8 cellular contexts compared by ENCODE assay signal in genomic region chr2:1854747-1855146, GRCh38.
DNase-seq lines count a peak whose midpoint lies in the region; ATAC-seq and TF ChIP-seq lines count a peak whose summit lies in the region.

No MANE protein-coding gene starts in this region.

- H3K9ac ChIP-seq in skeletal muscle satellite cell (ENCODE audit: low read depth, low read length): no peak overlapping the region

- no peaks in the 10 kb centered on the region for H3K27me3 ChIP-seq in right atrium auricular region
- H3K27me3 ChIP-seq in skeletal muscle satellite cell (ENCODE audit: control insufficient read depth, insufficient read depth, low read length): peaks cover 30% of the 10 kb centered on the region
- no peaks in the 10 kb centered on the region for H3K27me3 ChIP-seq in effector memory CD4-positive, alpha-beta T cell (replicated peaks; ENCODE audit: control insufficient read depth, insufficient read depth, low read length, poor library complexity, severe bottlenecking)

- H3K4me3 Mint-ChIP-seq in WTC11: peak overlapping the region; percentile 73

- H3K9me3 ChIP-seq in right atrium auricular region (no peaks in the 10 kb centered on the region), skeletal muscle satellite cell (replicated peaks; ENCODE audit: low read length) (no peaks in the 10 kb centered on the region)
- no peaks in the 10 kb centered on the region for H3K9me3 ChIP-seq in effector memory CD4-positive, alpha-beta T cell (ENCODE audit: control insufficient read depth, low read length)

- H3K36me3 ChIP-seq in right atrium auricular region: no peaks in the 10 kb centered on the region
- no peaks in the 10 kb centered on the region for H3K36me3 ChIP-seq in skeletal muscle satellite cell (ENCODE audit: insufficient read depth, low read length)
- H3K36me3 ChIP-seq in effector memory CD4-positive, alpha-beta T cell (ENCODE audit: control insufficient read depth, insufficient read depth, low read length): no peaks in the 10 kb centered on the region

- H3K9me3 Mint-ChIP-seq in WTC11: no peaks in the 10 kb centered on the region

- CTCF ChIA-PET in WTC11 (lab: Charles Lee): interaction anchor here (0.6 to 2.4 kb wide), 33 partner anchors 10 to 844 kb away, joined by 3 to 14 read pairs (median 4); no protein-coding TSS in a partner anchor

- peaks cover 4% of the 10 kb centered on the region; the same call in 1 of the 2 replicates for H3K27me3 Mint-ChIP-seq in WTC11 (ENCODE audit: low read depth)

- H3K27ac Mint-ChIP-seq in WTC11: no peak overlapping the region

- TF ChIP-seq EP300 in Ishikawa (IDR thresholded peaks at IDR 0.05; ENCODE audit: borderline replicate concordance): no peak

- TF ChIP-seq CTCF in WTC11 (IDR thresholded peaks at IDR 0.05): no peak
- TF ChIP-seq CTCF in right atrium auricular region (IDR thresholded peaks at IDR 0.05): peak; percentile 15 to 65

- H3K27ac ChIP-seq in right atrium auricular region: no peak overlapping the region
- no peak overlapping the region for H3K27ac ChIP-seq in effector memory CD4-positive, alpha-beta T cell (ENCODE audit: insufficient read depth, low read length, poor library complexity, severe bottlenecking)

- H3K4me1 Mint-ChIP-seq in WTC11: peaks cover 21% of the 10 kb centered on the region

- POLR2A ChIA-PET in WTC11 (lab: Charles Lee): interaction anchor here (1.0 kb wide), 1 partner anchor 66 kb away, joined by 3 read pairs; no protein-coding TSS in a partner anchor

- DNase-seq in AG20443 (ENCODE audit: low spot score): peak; percentile 71
- peak; percentile 66 for DNase-seq in WTC11 (ENCODE audit: low spot score)
- DNase-seq in right atrium auricular region (ENCODE audit: low spot score): no peak
- DNase-seq in NCI-H774 (lab: John Stamatoyannopoulos, UW): no peak
- no peak for DNase-seq in effector memory CD4-positive, alpha-beta T cell

- H3K36me3 Mint-ChIP-seq in WTC11: no peaks in the 10 kb centered on the region

- no peak overlapping the region for H3K4me3 ChIP-seq in right atrium auricular region
- H3K4me3 ChIP-seq in skeletal muscle satellite cell (ENCODE audit: low read length): peak overlapping the region; percentile 32
- no peak overlapping the region for H3K4me3 ChIP-seq in effector memory CD4-positive, alpha-beta T cell (ENCODE audit: insufficient read depth, low read depth, low read length, poor library complexity, severe bottlenecking)

- ATAC-seq in WTC11: peak; percentile 94
- ATAC-seq in HG03159 (IDR thresholded peaks at IDR 0.05; ENCODE audit: unreplicated experiment): no peak

- H3K4me1 ChIP-seq in right atrium auricular region: peaks cover 0 to 9% of the 10 kb centered on the region in 2 donors
- no peaks in the 10 kb centered on the region for H3K4me1 ChIP-seq in skeletal muscle satellite cell (ENCODE audit: control insufficient read depth, insufficient read depth, low read length)
- H3K4me1 ChIP-seq in effector memory CD4-positive, alpha-beta T cell (ENCODE audit: control insufficient read depth, insufficient read depth, low read length, poor library complexity, severe bottlenecking): no peaks in the 10 kb centered on the region

- H3K4me2 ChIP-seq in skeletal muscle satellite cell (ENCODE audit: low read length): peak overlapping the region; percentile 72

- TF ChIP-seq RAD21 in Ishikawa (IDR thresholded peaks at IDR 0.05; ENCODE audit: low read depth): peak; percentile 36

TF ChIP-seq in Ishikawa, 13 proteins besides CTCF, POLR2A, EP300 and RAD21 (continues in another document):
- TF ChIP-seq ZBTB7A (IDR thresholded peaks at IDR 0.05; ENCODE audit: low read depth) (no peak), NFIC (IDR thresholded peaks at IDR 0.05) (no peak), REST (IDR thresholded peaks at IDR 0.05; ENCODE audit: low read depth) (no peak), MAX (IDR thresholded peaks at IDR 0.05) (no peak), CREB1 (IDR thresholded peaks at IDR 0.05; ENCODE audit: low read depth) (no peak), EGR1 (IDR thresholded peaks at IDR 0.05) (no peak), TCF12 (IDR thresholded peaks at IDR 0.05; ENCODE audit: low read depth) (no peak), TEAD4 (IDR thresholded peaks at IDR 0.05) (no peak), YY1 (IDR thresholded peaks at IDR 0.05; ENCODE audit: low read depth) (no peak), TAF1 (IDR thresholded peaks at IDR 0.05; ENCODE audit: low read depth) (no peak), FOXM1 (IDR thresholded peaks at IDR 0.05; ENCODE audit: borderline replicate concordance, low read depth) (no peak)

TF ChIP-seq in WTC11, 78 proteins besides CTCF, POLR2A, EP300 and RAD21:
- TF ChIP-seq TEAD4 (CRISPR knock-in tag; IDR thresholded peaks at IDR 0.05) (no peak), FOXP4 (CRISPR knock-in tag; IDR thresholded peaks at IDR 0.05) (no peak), E2F1 (CRISPR knock-in tag; IDR thresholded peaks at IDR 0.05) (no peak), GRHL2 (CRISPR knock-in tag; IDR thresholded peaks at IDR 0.05; ENCODE audit: insufficient replicate concordance, severe bottlenecking) (no peak), ERG (CRISPR knock-in tag; IDR thresholded peaks at IDR 0.05) (no peak), FOXJ3 (CRISPR knock-in tag; IDR thresholded peaks at IDR 0.05; ENCODE audit: borderline replicate concordance) (no peak), ZBTB21 (CRISPR knock-in tag; IDR thresholded peaks at IDR 0.05; ENCODE audit: borderline replicate concordance) (no peak), TEAD1 (CRISPR knock-in tag; IDR thresholded peaks at IDR 0.05) (no peak), NR2C2 (CRISPR knock-in tag; IDR thresholded peaks at IDR 0.05) (no peak), SMAD4 (CRISPR knock-in tag; IDR thresholded peaks at IDR 0.05) (no peak)

Comparison
In these comparisons a context has a peak if more than half of its experiments do, and no peak if none do; other contexts are left out.
1. DNase-seq: peak in AG20443 (single experiment) and WTC11 (single experiment); none in right atrium auricular region (single experiment), NCI-H774 (single experiment) and effector memory CD4-positive, alpha-beta T cell (0 of 3).